30 cellular contexts compared by ENCODE assay signal in genomic region chr4:181693517-181693916, GRCh38.
"Had no signal": no experiment of that assay in that cellular context is flagged by ENCODE, and none has a peak within 500 bp of the region (broad histone marks: within the 10 kb centered on the region; RNA-seq: fewer than 3 reads in every experiment).

No MANE protein-coding gene starts in this region.

- H3K4me1 Mint-ChIP-seq: activated CD4-positive, alpha-beta T cell treated with anti-CD3 and anti-CD28 coated beads for 36 hours; activated CD4-positive, alpha-beta T cell treated with anti-CD3 and anti-CD28 coated beads, Interleukin-2, amount 10 ng/mL, durations not matched to agents 7 days and 5 days had no signal

- H3K4me3 ChIP-seq: adrenal gland, body of pancreas, breast epithelium had no signal

- DNase-seq: activated CD4-positive, alpha-beta T cell treated with anti-CD3 and anti-CD28 coated beads for 36 hours; activated CD4-positive, alpha-beta T cell treated with anti-CD3 and anti-CD28 coated beads, Interleukin-2, amount 10 ng/mL, durations not matched to agents 7 days and 5 days; activated CD4-positive, alpha-beta T cell treated with anti-CD3 and anti-CD28 coated beads, Interleukin-2, amount 50 U/mL, for 48 hours; activated CD8-positive, alpha-beta memory T cell treated with anti-CD3 and anti-CD28 coated beads, Interleukin-2, amount 50 U/mL, for 4 hours; activated gamma-delta T cell treated with Interleukin-2 at 50 U/mL for 16 hours; activated naive CD4-positive, alpha-beta T cell treated with anti-CD3 and anti-CD28 coated beads for 36 hours; activated T-cell treated with anti-CD3 and anti-CD28 coated beads for 4 hours; activated T-cell treated with anti-CD3 and anti-CD28 coated beads, Interleukin-2, amount 50 U/mL, for 4 hours; adrenal gland; body of pancreas; KG1; MM.1S; MV-4-11; NCI-H1092 treated with DMSO at 0.1 percent for 48 hours; NCI-H146; NCI-H187; NCI-H2081 treated with DMSO at 0.1 percent for 48 hours; NCI-H226; NCI-H446 treated with DMSO at 0.1 percent for 48 hours; NCI-H524; PC-3; SIG-M5 had no signal

- H3K9me3 Mint-ChIP-seq: activated CD4-positive, alpha-beta T cell treated with anti-CD3 and anti-CD28 coated beads, Interleukin-2, amount 10 ng/mL, durations not matched to agents 7 days and 5 days; activated naive CD4-positive, alpha-beta T cell treated with anti-CD3 and anti-CD28 coated beads for 36 hours; T-helper 1 cell treated with Interleukin-12 subunit alpha and Interleukin-12 subunit beta and Interleukin-4 antibody, amounts not matched to agents 30 μg/mL and 1 μg/mL, for 36 hours; T-helper 2 cell treated with Interferon-gamma antibody and Interleukin-4, amounts not matched to agents 5 μg/mL and 100 μg/mL, for 36 hours had no signal

- H3K4me3 Mint-ChIP-seq: activated CD4-positive, alpha-beta T cell treated with anti-CD3 and anti-CD28 coated beads for 36 hours; activated CD4-positive, alpha-beta T cell treated with anti-CD3 and anti-CD28 coated beads, Interleukin-2, amount 10 ng/mL, durations not matched to agents 7 days and 5 days; activated naive CD4-positive, alpha-beta T cell treated with anti-CD3 and anti-CD28 coated beads for 36 hours; activated T-cell treated with anti-CD3 and anti-CD28 coated beads, Interleukin-2, amount 50 U/mL, for 4 hours; activated T-helper 1 cell treated with anti-CD3 and anti-CD28 coated beads, Interleukin-12 subunit alpha, Interleukin-12 subunit beta, Interleukin-2, Interleukin-4 antibody, amounts not matched to agents 30 ng/mL and 10 ng/mL and 1 ng/mL, durations not matched to agents 14 hours and 24 hours and 36 hours; T-helper 1 cell treated with Interleukin-12 subunit alpha and Interleukin-12 subunit beta and Interleukin-4 antibody, amounts not matched to agents 30 μg/mL and 1 μg/mL, for 36 hours; T-helper 2 cell treated with Interferon-gamma antibody and Interleukin-4, amounts not matched to agents 5 μg/mL and 100 μg/mL, for 36 hours had no signal

- H3K9me3 ChIP-seq: adrenal gland, breast epithelium had no signal

- ATAC-seq: activated CD4-positive, alpha-beta T cell treated with anti-CD3 and anti-CD28 coated beads for 36 hours; activated CD4-positive, CD25-positive, alpha-beta regulatory T cell treated with anti-CD3 and anti-CD28 coated beads, Interleukin-2, amount 50 U/mL, for 24 hours; activated naive CD4-positive, alpha-beta T cell treated with anti-CD3 and anti-CD28 coated beads, Interleukin-2, amount 50 U/mL, for 72 hours; activated T-cell treated with anti-CD3 and anti-CD28 coated beads, Interleukin-2, amount 50 U/mL, for 4 hours; body of pancreas; PC-3; Right ventricle myocardium inferior had no signal

- H3K4me1 ChIP-seq: adrenal gland, body of pancreas, breast epithelium had no signal

- H3K27me3 Mint-ChIP-seq: activated CD4-positive, alpha-beta T cell treated with anti-CD3 and anti-CD28 coated beads for 36 hours; activated CD4-positive, alpha-beta T cell treated with anti-CD3 and anti-CD28 coated beads, Interleukin-2, amount 10 ng/mL, durations not matched to agents 7 days and 5 days had no signal

- H3K36me3 ChIP-seq: adrenal gland, breast epithelium had no signal

- H3K27me3 ChIP-seq: adrenal gland, body of pancreas, breast epithelium had no signal

- H3K27ac ChIP-seq: adrenal gland, body of pancreas, breast epithelium, RWPE1 had no signal

- H3K27ac Mint-ChIP-seq: activated CD4-positive, alpha-beta T cell treated with anti-CD3 and anti-CD28 coated beads for 36 hours; activated CD4-positive, alpha-beta T cell treated with anti-CD3 and anti-CD28 coated beads, Interleukin-2, amount 10 ng/mL, durations not matched to agents 7 days and 5 days; activated naive CD4-positive, alpha-beta T cell treated with anti-CD3 and anti-CD28 coated beads for 36 hours; activated naive CD4-positive, alpha-beta T cell treated with anti-CD3 and anti-CD28 coated beads, Interleukin-2, amount 50 U/mL, for 72 hours; activated T-helper 1 cell treated with anti-CD3 and anti-CD28 coated beads, Interleukin-12 subunit alpha, Interleukin-12 subunit beta, Interleukin-2, Interleukin-4 antibody, amounts not matched to agents 30 ng/mL and 10 ng/mL and 1 ng/mL, durations not matched to agents 14 hours and 24 hours and 36 hours; T-helper 1 cell treated with Interleukin-12 subunit alpha and Interleukin-12 subunit beta and Interleukin-4 antibody, amounts not matched to agents 30 μg/mL and 1 μg/mL, for 36 hours; T-helper 2 cell treated with Interferon-gamma antibody and Interleukin-4, amounts not matched to agents 5 μg/mL and 100 μg/mL, for 36 hours had no signal

- H3K36me3 Mint-ChIP-seq: activated naive CD4-positive, alpha-beta T cell treated with anti-CD3 and anti-CD28 coated beads, Interleukin-2, amount 50 U/mL, for 72 hours had no signal
